Comparison of ENCODE assay signal across 8 cellular contexts in genomic region chr1:151540982-151541377, GRCh38. TPM values are rescaled to one million over a fixed set of nuclear protein-coding genes. Genes with fewer than 3 reads are reported as not detected.
DNase-seq lines count a peak whose midpoint lies in the region; ATAC-seq and TF ChIP-seq lines count a peak whose summit lies in the region.

No MANE protein-coding gene starts in this region.

- DNase-seq in DMS79 treated with DMSO at 0.1 percent for 48 hours (lab: John Stamatoyannopoulos, UW): peak; percentile 40
- DNase-seq in DMS79 (lab: John Stamatoyannopoulos, UW): no peak
- no peak for DNase-seq in left lobe of liver (ENCODE audit: low spot score)
- no peak for DNase-seq in ureter (ENCODE audit: low spot score)
- DNase-seq in putamen (ENCODE audit: low spot score): no peak

- H2AFZ ChIP-seq in OCI-LY1 (ENCODE audit: low read length): no peak overlapping the region

- no peaks in the 10 kb centered on the region for H3F3A ChIP-seq in OCI-LY1 (ENCODE audit: insufficient read depth, low read length)

- H4K20me1 ChIP-seq in OCI-LY1 (ENCODE audit: insufficient read depth, low read length): no peaks in the 10 kb centered on the region

- H3K4me3 ChIP-seq in OCI-LY1 (ENCODE audit: low read depth, low read length, poor library complexity, severe bottlenecking): peak overlapping the region; percentile 73
- peak overlapping the region; percentile 68 for H3K4me3 ChIP-seq in ectodermal cell (ENCODE audit: insufficient read depth, low read depth, low read length)
- H3K4me3 ChIP-seq in mucosa of stomach (ENCODE audit: low read length): peak overlapping the region; percentile 61

- no peak for ATAC-seq in left lobe of liver

- H3K9me3 ChIP-seq in OCI-LY1 (ENCODE audit: low read length) (no peaks in the 10 kb centered on the region), ectodermal cell (ENCODE audit: control insufficient read depth, low read length) (no peaks in the 10 kb centered on the region), mucosa of stomach (ENCODE audit: control insufficient read depth, low read length) (no peaks in the 10 kb centered on the region)

- H3K4me1 ChIP-seq in OCI-LY1 (ENCODE audit: insufficient read depth, low read length, severe bottlenecking) (peaks cover 22% of the 10 kb centered on the region), ectodermal cell (ENCODE audit: control insufficient read depth, insufficient read depth, low read length) (peaks cover 14% of the 10 kb centered on the region), mucosa of stomach (ENCODE audit: control insufficient read depth, insufficient read depth, low read length) (peaks cover 19% of the 10 kb centered on the region)

- 0 to 1% methylated on average over 13 of the region's 13 CpGs for WGBS in ectodermal cell, 2 experiments

- H3K9ac ChIP-seq in OCI-LY1 (ENCODE audit: low read length) (peak overlapping the region; percentile 63; the same call in 1 of the 2 replicates), mucosa of stomach (ENCODE audit: low read length) (peak overlapping the region; percentile 96)

- no peaks in the 10 kb centered on the region for H3K27me3 ChIP-seq in OCI-LY1 (ENCODE audit: insufficient read depth, low read length)
- H3K27me3 ChIP-seq in ectodermal cell (ENCODE audit: control insufficient read depth, insufficient read depth, low read length, poor library complexity, severe bottlenecking): no peaks in the 10 kb centered on the region
- no peaks in the 10 kb centered on the region for H3K27me3 ChIP-seq in mucosa of stomach (ENCODE audit: control insufficient read depth, insufficient read depth, low read length)

- H3K9me2 ChIP-seq in OCI-LY1 (ENCODE audit: low read depth, low read length): no peaks in the 10 kb centered on the region

- H3K36me3 ChIP-seq in OCI-LY1 (ENCODE audit: insufficient read depth, low read length) (no peaks in the 10 kb centered on the region), ectodermal cell (ENCODE audit: control insufficient read depth, insufficient read depth, low read length) (no peaks in the 10 kb centered on the region), mucosa of stomach (ENCODE audit: control insufficient read depth, insufficient read depth, low read length) (no peaks in the 10 kb centered on the region)

- H3K79me2 ChIP-seq in OCI-LY1 (ENCODE audit: insufficient read depth, low read length): no peaks in the 10 kb centered on the region

- no peak for TF ChIP-seq CTCF in OCI-LY1 (IDR thresholded peaks at IDR 0.05; ENCODE audit: low read length)

- peak overlapping the region; percentile 69 for H3K4me2 ChIP-seq in OCI-LY1 (ENCODE audit: low read length)

- H3K27ac ChIP-seq in OCI-LY1 (ENCODE audit: low read depth, low read length, poor library complexity, severe bottlenecking): no peak overlapping the region
- no peak overlapping the region for H3K27ac ChIP-seq in ectodermal cell (ENCODE audit: insufficient read depth, low read depth, low read length, poor library complexity, severe bottlenecking)

RNA-seq across cellular contexts. Expression of gene TUFT1, which starts 0.9 kb away (rescaled TPM):
- polyA plus RNA-seq in ectodermal cell (2013, experiment 1 of 4): 15.7 TPM
- 12.1 TPM for polyA plus RNA-seq in ectodermal cell (2013, experiment 2 of 4)
- 9.7 TPM for polyA plus RNA-seq in ectodermal cell (2013, experiment 3 of 4)
- 10.0 TPM for polyA plus RNA-seq in ectodermal cell (2013, experiment 4 of 4)
- total RNA-seq in left lobe of liver: 1.4 TPM
- total RNA-seq in ureter: 29.5 TPM

RNA-seq across cellular contexts. Expression of gene CGN, which starts 29.8 kb away (rescaled TPM):
- 21.6 TPM for polyA plus RNA-seq in ectodermal cell (2013, experiment 1 of 4)
- polyA plus RNA-seq in ectodermal cell (2013, experiment 2 of 4): 22.3 TPM
- polyA plus RNA-seq in ectodermal cell (2013, experiment 3 of 4): 9.8 TPM
- polyA plus RNA-seq in ectodermal cell (2013, experiment 4 of 4): 13.0 TPM
- total RNA-seq in left lobe of liver: 51.4 TPM
- 67.4 TPM for total RNA-seq in ureter

Comparison
In these comparisons a context has a peak if more than half of its experiments do, and no peak if none do; other contexts are left out.
1. RNA of gene TUFT1, which starts 0.9 kb away (total RNA-seq): 29.5 TPM in ureter (single experiment); 1.4 TPM in left lobe of liver (single experiment); every median in the first group is over 10 times any median in the second.
2. Peak in every context shown above with its lines, with median percentiles within 50 percentile points of each other: H3K4me3 ChIP-seq.